Comparison of ENCODE assay signal across 8 cellular contexts in genomic region chr4:174522183-174523002, GRCh38.
DNase-seq lines count a peak whose midpoint lies in the region; ATAC-seq, FAIRE-seq and TF ChIP-seq lines count a peak whose summit lies in the region.

Gene HPGD, minus strand, starts transcription at chr4:174522488. Its CDS starts 37 bp downstream, at chr4:174522451.

- H3K27ac ChIP-seq in muscle layer of colon (ENCODE audit: low read depth, low read length): peak within 1 kb of the TSS; percentile 71

- ATAC-seq in HG02759 (IDR thresholded peaks at IDR 0.05; ENCODE audit: unreplicated experiment): peak; percentile 86
- ATAC-seq in stimulated activated effector memory CD8-positive, alpha-beta T cell treated with anti-CD3 and anti-CD28 coated beads, Interleukin-12 subunit alpha, Interleukin-12 subunit beta, amount 100 ng/mL, for 72 hours: peak; percentile 97

- peak within 1 kb of the TSS; percentile 78 for H3K4me3 Mint-ChIP-seq in stimulated activated effector memory CD8-positive, alpha-beta T cell treated with anti-CD3 and anti-CD28 coated beads, Interleukin-12 subunit alpha, Interleukin-12 subunit beta, amount 100 ng/mL, for 72 hours

- in situ Hi-C loops in GM13976 (cut with MboI; ENCODE audit: low sequenced_read_pairs, unreplicated experiment): no loop called here

- peaks cover 12% of the 10 kb centered on the region for H3K4me1 ChIP-seq in muscle layer of colon (ENCODE audit: insufficient read depth, low read length)

- H3K4me3 ChIP-seq in epithelial cell of esophagus (ENCODE audit: low read length) (peak within 1 kb of the TSS; percentile 62), muscle layer of colon (ENCODE audit: low read depth in 1 of 2, low read length in 2 of 2) (peak within 1 kb of the TSS; percentile 92)

- H3K9me3 Mint-ChIP-seq in stimulated activated effector memory CD8-positive, alpha-beta T cell treated with anti-CD3 and anti-CD28 coated beads, Interleukin-12 subunit alpha, Interleukin-12 subunit beta, amount 100 ng/mL, for 72 hours: peaks cover 3% of the 10 kb centered on the region

- no peaks in the 10 kb centered on the region for H3K36me3 Mint-ChIP-seq in stimulated activated effector memory CD8-positive, alpha-beta T cell treated with anti-CD3 and anti-CD28 coated beads, Interleukin-12 subunit alpha, Interleukin-12 subunit beta, amount 100 ng/mL, for 72 hours

- H3K9ac ChIP-seq in muscle layer of colon (ENCODE audit: low read length): peak within 1 kb of the TSS; percentile 77

- H3K27me3 ChIP-seq in muscle layer of colon (ENCODE audit: control insufficient read depth in 1 of 2, insufficient read depth in 2 of 2, low read length in 2 of 2): no peaks in the 10 kb centered on the region

- no peak for FAIRE-seq in urothelium cell line (lab: Jason Lieb, UNC)

- no peaks in the 10 kb centered on the region for H3K36me3 ChIP-seq in muscle layer of colon (ENCODE audit: insufficient read depth, low read length)

- TF ChIP-seq CTCF in GM13976 (IDR thresholded peaks at IDR 0.05; ENCODE audit: borderline replicate concordance, control extremely low read depth, extremely low read depth, insufficient read depth, missing control alignments) (no peak), epithelial cell of esophagus (IDR thresholded peaks at IDR 0.05; ENCODE audit: insufficient read depth, low read depth, low read length, missing control alignments) (no peak)

- DNase-seq in GM13976 (ENCODE audit: low spot score): peak; percentile 38
- peak; percentile 19 for DNase-seq in NCI-H345 treated with DMSO at 0.1 percent for 48 hours (lab: John Stamatoyannopoulos, UW; ENCODE audit: unreplicated experiment)
- peak; percentile 84 for DNase-seq in activated CD8-positive, alpha-beta memory T cell treated with anti-CD3 and anti-CD28 coated beads for 24 hours
- peak; percentile 44 for DNase-seq in epithelial cell of esophagus (ENCODE audit: low read depth)
- DNase-seq in stimulated activated effector memory CD8-positive, alpha-beta T cell treated with anti-CD3 and anti-CD28 coated beads, Interleukin-12 subunit alpha, Interleukin-12 subunit beta, amount 100 ng/mL, for 72 hours (ENCODE audit: low spot score in 2 of 2): peak; percentile 50 to 57
- no peak for DNase-seq in urothelium cell line (ENCODE audit: low spot score)

- peaks cover 18% of the 10 kb centered on the region for H3K4me1 Mint-ChIP-seq in stimulated activated effector memory CD8-positive, alpha-beta T cell treated with anti-CD3 and anti-CD28 coated beads, Interleukin-12 subunit alpha, Interleukin-12 subunit beta, amount 100 ng/mL, for 72 hours

- H3K27ac Mint-ChIP-seq in stimulated activated effector memory CD8-positive, alpha-beta T cell treated with anti-CD3 and anti-CD28 coated beads, Interleukin-12 subunit alpha, Interleukin-12 subunit beta, amount 100 ng/mL, for 72 hours: peak within 1 kb of the TSS; percentile 88

- no peaks in the 10 kb centered on the region for H3K9me3 ChIP-seq in muscle layer of colon (ENCODE audit: low read length)
